Comparison of ENCODE assay signal across 8 cellular contexts in the genomic region with DNA sequence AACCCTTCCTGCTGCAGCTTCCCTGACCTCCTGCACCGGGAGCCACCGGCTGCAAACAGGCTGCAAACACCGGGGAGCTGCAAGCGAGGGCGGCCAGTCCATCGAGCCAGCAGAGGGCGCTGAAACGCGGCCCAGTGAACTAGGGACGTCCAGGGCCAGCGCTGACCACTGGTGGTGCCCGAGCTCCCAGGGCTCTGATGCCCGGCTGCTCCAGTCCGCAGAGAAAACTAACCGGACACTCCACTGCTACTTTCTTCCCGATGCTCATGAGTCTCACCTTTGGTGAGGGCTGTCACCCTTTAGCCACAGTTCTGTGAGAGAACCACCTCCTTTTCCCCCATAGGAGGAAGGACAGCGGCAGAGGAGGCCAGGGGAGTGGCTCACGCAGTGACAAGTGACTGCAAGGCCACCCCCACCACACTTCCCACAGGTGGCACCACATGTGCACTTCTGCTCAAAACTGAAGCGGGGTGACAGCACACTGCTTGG.
DNase-seq lines count a peak whose midpoint lies in the region; ATAC-seq and TF ChIP-seq lines count a peak whose summit lies in the region.

No MANE protein-coding gene starts in this region.

- no peaks in the 10 kb centered on the region for H3K27me3 ChIP-seq in liver (ENCODE audit: control insufficient read depth in 4 of 4, insufficient read depth in 4 of 4, low read length in 3 of 4)

- no peak overlapping the region for H3K27ac ChIP-seq in liver (ENCODE audit: low read depth in 1 of 2, low read length in 2 of 2)

- H3K4me3 ChIP-seq in liver (ENCODE audit: low read depth in 1 of 3, low read length in 3 of 3), result no peak overlapping the region

- ATAC-seq in HG02588 (IDR thresholded peaks at IDR 0.05; ENCODE audit: unreplicated experiment), result no peak

- H3K4me1 ChIP-seq in liver (ENCODE audit: control insufficient read depth in 4 of 4, insufficient read depth in 4 of 4, low read length in 3 of 4), result peaks cover 2 to 6% (median 3%) of the 10 kb centered on the region in 4 donors

- peak; percentile 93 to 98 for TF ChIP-seq RAD21 in liver (IDR thresholded peaks at IDR 0.05)

- peaks cover 0 to 1% (median 0%) of the 10 kb centered on the region in 4 donors for H3K36me3 ChIP-seq in liver (ENCODE audit: control insufficient read depth in 4 of 4, insufficient read depth in 3 of 4, low read depth in 1 of 4, low read length in 3 of 4)

- TF ChIP-seq CTCF in GM12873 (IDR thresholded peaks at IDR 0.05; ENCODE audit: insufficient read depth, low read depth, low read length, missing control alignments) (peak; percentile 82), liver (IDR thresholded peaks at IDR 0.05; ENCODE audit: low read depth, low read length, missing input control) (peak; percentile 89)

- 11% methylated on average over 19 of the region's 19 CpGs for WGBS in liver

- no peak overlapping the region for H3K9ac ChIP-seq in liver (ENCODE audit: low read depth in 1 of 2, low read length in 2 of 2)

- peaks cover 0 to 1% (median 0%) of the 10 kb centered on the region in 4 donors for H3K9me3 ChIP-seq in liver (ENCODE audit: control insufficient read depth in 4 of 4, low read length in 3 of 4)

- DNase-seq in NCI-H226, result peak; percentile 48
- peak; percentile 6 to 18 for DNase-seq in activated CD4-positive, alpha-beta T cell treated with anti-CD3 and anti-CD28 coated beads, Interleukin-2, amount 50 U/mL, for 24 hours (ENCODE audit: low read depth in 1 of 2, low spot score in 1 of 2)
- peak; percentile 89 for DNase-seq in dermis blood vessel endothelial cell
- DNase-seq in stimulated activated CD4-positive, alpha-beta T cell treated with anti-CD3 and anti-CD28 coated beads, Interleukin-2, amount 100 ng/mL, for 48 hours, result peak; percentile 52 to 60
- DNase-seq in T1000 (lab: John Stamatoyannopoulos, UW), result no peak

TF ChIP-seq in liver, 16 proteins besides CTCF, POLR2A, EP300 and RAD21:
- TF ChIP-seq HNF4A (conservative IDR thresholded peaks at IDR 0.05), result peak in 1 of 2 donors; percentile 18
- no peak for TF ChIP-seq TAF1 (conservative IDR thresholded peaks at IDR 0.05)
- peak in 1 of 2 donors; percentile 16 for TF ChIP-seq RXRA (IDR thresholded peaks at IDR 0.05)
TF ChIP-seq in liver: peak in this region for 2.
